Comparison of ENCODE assay signal across 26 cellular contexts in the genomic region with DNA sequence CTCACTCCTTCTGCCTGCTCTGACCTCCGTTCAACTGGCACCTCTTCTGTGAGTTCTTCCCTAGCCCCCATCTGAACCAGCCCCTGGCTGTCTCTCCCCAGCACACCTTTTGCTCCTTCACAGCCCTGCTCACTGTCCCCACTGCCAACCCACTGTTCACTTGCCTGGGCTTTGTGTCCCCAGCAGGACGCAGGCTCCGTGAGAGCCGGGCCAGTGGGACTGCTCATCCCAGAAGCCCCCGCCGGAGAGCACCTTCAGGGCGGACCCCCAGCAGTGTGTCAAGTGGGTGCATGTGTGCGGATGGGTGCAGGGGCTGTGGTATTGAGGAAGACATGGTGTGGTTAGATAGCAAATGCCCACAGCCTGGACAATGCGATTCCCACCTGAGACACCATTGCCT.
"Had no signal": no experiment of that assay in that cellular context is flagged by ENCODE, and none has a peak within 500 bp of the region (broad histone marks: within the 10 kb centered on the region; RNA-seq: fewer than 3 reads in every experiment).

No MANE protein-coding gene starts in this region.

- H3K36me3 ChIP-seq: lower lobe of right lung, neutrophil, ovary, sigmoid colon, spleen, suprapubic skin, thoracic aorta, tibial artery, uterus had no signal

- H3K27ac ChIP-seq: lower lobe of right lung, neutrophil, ovary, sigmoid colon, spleen, suprapubic skin, thoracic aorta, tibial artery, uterus had no signal

- H3K36me3 Mint-ChIP-seq: mesothelial cell of epicardium; naive B cell; stimulated activated memory B cell treated with anti-CD40 and anti-IgM and Interleukin-4, amounts not matched to agents 10 μg/mL and 1 μg/mL and 100 μg/mL, for 72 hours had no signal

- H3K27me3 ChIP-seq: ovary, sigmoid colon, suprapubic skin, tibial artery, uterus had no signal

- H3K9me3 Mint-ChIP-seq: mesothelial cell of epicardium; naive B cell; nephron; neural crest cell; stimulated activated memory B cell treated with anti-CD40 and anti-IgM and Interleukin-4, amounts not matched to agents 10 μg/mL and 1 μg/mL and 100 μg/mL, for 72 hours had no signal

- H3K4me1 ChIP-seq: lower lobe of right lung, sigmoid colon, spleen, suprapubic skin, tibial artery, uterus had no signal

- H3K4me1 Mint-ChIP-seq: naive B cell; stimulated activated memory B cell treated with anti-CD40 and anti-IgM and Interleukin-4, amounts not matched to agents 10 μg/mL and 1 μg/mL and 100 μg/mL, for 72 hours had no signal

- ATAC-seq: left cardiac atrium; left lobe of liver; right cardiac atrium; stimulated activated memory B cell treated with anti-CD40 and anti-IgM and Interleukin-4, amounts not matched to agents 10 μg/mL and 1 μg/mL and 100 μg/mL, for 72 hours had no signal

- H3K27ac Mint-ChIP-seq: mesothelial cell of epicardium; naive B cell; nephron; stimulated activated memory B cell treated with anti-CD40 and anti-IgM and Interleukin-4, amounts not matched to agents 10 μg/mL and 1 μg/mL and 100 μg/mL, for 72 hours had no signal

- DNase-seq: head of caudate nucleus; hippocampal formation; kidney glomerular epithelial cell; left cardiac atrium; lower lobe of right lung; mesendoderm; naive B cell; occipital lobe; ovary; right cardiac atrium; sigmoid colon; small intestine; spleen; stimulated activated CD4-positive, alpha-beta T cell treated with anti-CD3 and anti-CD28 coated beads, Interleukin-4, amount 100 ng/mL, for 24 hours; stimulated activated naive CD4-positive, alpha-beta T cell treated with Interleukin-2 at 50 U/mL for 16 hours; tibial artery; trophoblast cell; uterus had no signal

- H3K4me3 ChIP-seq: lower lobe of right lung, ovary, sigmoid colon, spleen, suprapubic skin, thoracic aorta, tibial artery, uterus had no signal

- H3K9me3 ChIP-seq: lower lobe of right lung, neutrophil, ovary, sigmoid colon, spleen, suprapubic skin, thoracic aorta, tibial artery, uterus had no signal

- H3K4me3 Mint-ChIP-seq: mesothelial cell of epicardium; nephron; neural crest cell; stimulated activated memory B cell treated with anti-CD40 and anti-IgM and Interleukin-4, amounts not matched to agents 10 μg/mL and 1 μg/mL and 100 μg/mL, for 72 hours had no signal
